In the genomic region with DNA sequence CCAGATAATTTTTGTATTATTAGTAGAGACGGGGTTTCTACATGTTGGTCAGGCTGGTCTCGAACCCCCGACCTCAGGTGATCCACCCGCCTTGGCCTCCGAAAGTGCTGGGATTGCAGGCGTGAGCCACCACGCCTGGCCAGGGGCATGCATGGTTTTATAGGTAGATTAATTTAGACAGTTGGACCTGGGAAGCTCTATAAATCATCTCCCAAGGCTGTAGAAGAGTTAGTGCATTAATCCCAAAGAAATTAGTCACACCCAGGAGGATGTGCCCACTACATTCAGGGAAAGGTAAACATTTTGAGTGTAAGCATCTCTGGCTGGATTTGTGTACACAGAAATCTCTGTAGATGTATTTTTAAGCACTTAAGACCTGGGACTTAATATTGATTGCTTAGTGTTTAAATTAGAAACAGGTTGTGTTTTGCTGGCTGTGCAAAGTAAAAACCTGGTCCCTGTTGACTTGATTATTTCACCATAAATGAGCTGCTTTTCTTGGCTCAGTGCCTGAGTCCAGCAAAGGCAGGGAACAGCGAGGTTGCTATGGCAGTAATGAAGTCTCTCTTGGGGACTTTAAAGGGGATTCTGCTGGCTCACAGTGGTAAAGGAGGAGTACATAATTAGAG, we compare ENCODE assay signal across 9 cellular contexts. TPM values are rescaled to one million over a fixed set of nuclear protein-coding genes. Genes with fewer than 3 reads are reported as not detected.
A peak's percentile ranks its signal among the peaks of the same experiment; 100 is the strongest.
DNase-seq lines count a peak whose midpoint lies in the region; ATAC-seq and TF ChIP-seq lines count a peak whose summit lies in the region.
"Had no signal": no experiment of that assay in that cellular context is flagged by ENCODE, and none has a peak within 500 bp of the region (broad histone marks: within the 10 kb centered on the region; RNA-seq: fewer than 3 reads in every experiment).

No MANE protein-coding gene starts in this region.

- DNase-seq in DMS 273 (lab: John Stamatoyannopoulos, UW; ENCODE audit: unreplicated experiment) (peak; percentile 44), NCI-H2029 treated with DMSO at 0.1 percent for 48 hours (lab: John Stamatoyannopoulos, UW) (peak; percentile 70), chondrocyte (ENCODE audit: low spot score) (no peak), nephron progenitor cell (no peak), NOMO-1 (lab: John Stamatoyannopoulos, UW; ENCODE audit: unreplicated experiment in 2 of 2) (no peak), cortex of kidney (lab: John Stamatoyannopoulos, UW) (no peak)

- H3K27me3 Mint-ChIP-seq in chondrocyte (ENCODE audit: low read depth) = no peaks in the 10 kb centered on the region
- H3K27me3 Mint-ChIP-seq in nephron progenitor cell (ENCODE audit: low read depth, poor library complexity) = no peaks in the 10 kb centered on the region
- H3K27me3 Mint-ChIP-seq: IgD-negative memory B cell had no signal

- peak overlapping the region; percentile 75 for H3K27ac Mint-ChIP-seq in chondrocyte (ENCODE audit: unreplicated experiment)
- H3K27ac Mint-ChIP-seq in nephron progenitor cell = peak overlapping the region; percentile 95
- H3K27ac Mint-ChIP-seq: IgD-negative memory B cell had no signal

- H3K4me1 Mint-ChIP-seq in chondrocyte (ENCODE audit: low read depth) = peaks cover 39% of the 10 kb centered on the region
- peaks cover 43% of the 10 kb centered on the region for H3K4me1 Mint-ChIP-seq in nephron progenitor cell

- no peak for ATAC-seq in HG02938 (IDR thresholded peaks at IDR 0.05; ENCODE audit: unreplicated experiment)
- no peak for ATAC-seq in HG03520 (IDR thresholded peaks at IDR 0.05; ENCODE audit: unreplicated experiment)

- H3K9me3 Mint-ChIP-seq in chondrocyte (ENCODE audit: low read depth) = no peaks in the 10 kb centered on the region
- no peaks in the 10 kb centered on the region for H3K9me3 Mint-ChIP-seq in nephron progenitor cell
- H3K9me3 Mint-ChIP-seq: IgD-negative memory B cell had no signal

- H3K4me3 Mint-ChIP-seq in chondrocyte (ENCODE audit: unreplicated experiment) (no peak overlapping the region), nephron progenitor cell (no peak overlapping the region)

- TF ChIP-seq CTCF in chondrocyte (IDR thresholded peaks at IDR 0.05) (no peak), nephron progenitor cell (IDR thresholded peaks at IDR 0.05) (no peak)

- H3K36me3 Mint-ChIP-seq in chondrocyte (ENCODE audit: low read depth) (peaks cover 30% of the 10 kb centered on the region), nephron progenitor cell (ENCODE audit: low read depth) (peaks cover 62% of the 10 kb centered on the region)

RNA-seq across cellular contexts. Expression of a gene that starts 19.2 kb away (rescaled TPM):
- total RNA-seq in chondrocyte = 29.1 to 33.3 TPM (median 31.3 TPM) in 3 replicates

RNA-seq across cellular contexts. Expression of a gene that starts 19.3 kb away (rescaled TPM):
- total RNA-seq in chondrocyte = 60.3 to 69.8 TPM (median 63.4 TPM) in 3 replicates

RNA-seq across cellular contexts. Expression of a gene that starts 30.8 kb away (rescaled TPM):
- 47.1 to 105 TPM (median 50.3 TPM) in 3 replicates for total RNA-seq in chondrocyte

Comparison
In these comparisons a context has a peak if more than half of its experiments do, and no peak if none do; other contexts are left out.
1. DNase-seq: peak in DMS 273 (single experiment) and NCI-H2029 treated with DMSO at 0.1 percent for 48 hours (single experiment); none in chondrocyte (single experiment), nephron progenitor cell (single experiment), NOMO-1 (0 of 2) and cortex of kidney (single experiment).